ENCODE assay signal across 8 cellular contexts in the genomic region with DNA sequence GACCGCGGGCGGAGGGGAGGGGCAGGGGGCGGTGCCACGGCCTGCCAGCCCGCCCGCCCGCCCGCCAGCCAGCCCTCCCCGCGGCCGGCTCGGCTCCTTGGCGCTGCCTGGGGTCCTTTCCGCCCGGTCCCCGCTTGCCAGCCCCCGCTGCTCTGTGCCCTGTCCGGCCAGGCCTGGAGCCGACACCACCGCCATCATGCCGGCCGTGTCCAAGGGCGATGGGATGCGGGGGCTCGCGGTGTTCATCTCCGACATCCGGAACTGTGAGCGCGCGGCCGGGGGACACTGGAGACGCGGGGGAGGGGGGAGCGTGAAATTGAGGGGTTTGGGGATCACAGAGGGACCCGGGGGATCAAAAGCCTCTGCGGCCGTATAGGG. TPM values are rescaled to one million over a fixed set of nuclear protein-coding genes. Genes with fewer than 3 reads are reported as not detected.
DNase-seq lines count a peak whose midpoint lies in the region; ATAC-seq and TF ChIP-seq lines count a peak whose summit lies in the region.

Gene AP2A1, plus strand, starts transcription at position 64 of the 378 bp plus-strand sequence. Its CDS starts 133 bp downstream, at position 197.

- H4K8ac ChIP-seq in mesendoderm (ENCODE audit: low read depth, low read length) = no peak within 1 kb of the TSS

- peaks cover 42% of the 10 kb centered on the region for H3K4me1 Mint-ChIP-seq in CD8-positive, alpha-beta T cell (ENCODE audit: low read depth)

- TF ChIP-seq CTCF in CD8-positive, alpha-beta T cell (IDR thresholded peaks at IDR 0.05) = no peak
- no peak for TF ChIP-seq CTCF in KMS-11 (conservative IDR thresholded peaks at IDR 0.05; ENCODE audit: low read depth, low read length)
- no peak for TF ChIP-seq CTCF in choroid plexus epithelial cell (conservative IDR thresholded peaks at IDR 0.05; ENCODE audit: low read depth, low read length)

- DNase-seq in CD8-positive, alpha-beta T cell = no peak
- DNase-seq in choroid plexus epithelial cell (ENCODE audit: low read depth) (no peak), mesendoderm (no peak)

- H3K56ac ChIP-seq in mesendoderm (ENCODE audit: low read length) = peak within 1 kb of the TSS; percentile 91

- peak within 1 kb of the TSS; percentile 98 for H4K5ac ChIP-seq in mesendoderm (ENCODE audit: low read length)

- H3K27me3 ChIP-seq in CD8-positive, alpha-beta T cell (ENCODE audit: insufficient read depth, low read length) = no peaks in the 10 kb centered on the region
- peaks cover 8% of the 10 kb centered on the region; the same call in 1 of the 2 replicates for H3K27me3 ChIP-seq in KMS-11 (ENCODE audit: insufficient read depth, low read depth)
- H3K27me3 ChIP-seq in mesendoderm (ENCODE audit: insufficient read depth, low read length, poor library complexity) = no peaks in the 10 kb centered on the region

- H3K18ac ChIP-seq in mesendoderm (ENCODE audit: low read length) = peak within 1 kb of the TSS; percentile 84

- H3K79me1 ChIP-seq in mesendoderm (ENCODE audit: low read length) = peaks cover 21% of the 10 kb centered on the region

- peaks cover 13% of the 10 kb centered on the region; the same call in 1 of the 2 replicates for H3K79me2 ChIP-seq in KMS-11 (ENCODE audit: insufficient read depth, low read depth)
- H3K79me2 ChIP-seq in mesendoderm (ENCODE audit: control insufficient read depth, insufficient read depth, low read length) = peaks cover 17% of the 10 kb centered on the region

- WGBS in mesendoderm (ENCODE audit: extremely low coverage, insufficient coverage, low lambda C conversion rate) = no CpG with 5 or more reads among the region's 39 CpGs
- WGBS in urinary bladder = 1% methylated on average over 39 of the region's 39 CpGs

- H3K4me1 ChIP-seq in CD8-positive, alpha-beta T cell (ENCODE audit: insufficient read depth, low read length) = peaks cover 24% of the 10 kb centered on the region
- H3K4me1 ChIP-seq in KMS-11 (ENCODE audit: low read depth, poor library complexity, severe bottlenecking) (peaks cover 8% of the 10 kb centered on the region), mesendoderm (ENCODE audit: control insufficient read depth, low read depth, low read length) (peaks cover 4% of the 10 kb centered on the region), urinary bladder (ENCODE audit: insufficient read depth) (peaks cover 2% of the 10 kb centered on the region)

- POLR2A ChIA-PET in CD8-positive, alpha-beta T cell (lab: Charles Lee) = interaction anchor here (0.8 to 2.7 kb wide), 10 partner anchors 45 to 271 kb away, joined by 3 to 14 read pairs (median 4); partner anchors contain the start of genes AKT1S1, FUZ, NUP62 and PRMT1

- H3K4me3 ChIP-seq in CD8-positive, alpha-beta T cell (ENCODE audit: low read depth, low read length) = peak within 1 kb of the TSS; percentile 76
- no peak within 1 kb of the TSS for H3K4me3 ChIP-seq in KMS-11 (IDR thresholded peaks at IDR 0.05; ENCODE audit: insufficient read depth, low read depth, low read length)
- peak within 1 kb of the TSS; percentile 95 for H3K4me3 ChIP-seq in choroid plexus epithelial cell (ENCODE audit: low read depth, low read length)
- H3K4me3 ChIP-seq in mesendoderm (ENCODE audit: low read length) = peak within 1 kb of the TSS; percentile 87
- peak within 1 kb of the TSS; percentile 87 for H3K4me3 ChIP-seq in urinary bladder (ENCODE audit: low read depth, low read length)

- H3K9ac ChIP-seq in KMS-11 (peak within 1 kb of the TSS; percentile 64; the same call in 1 of the 2 replicates), mesendoderm (ENCODE audit: low read length) (peak within 1 kb of the TSS; percentile 87)

- H3K27ac Mint-ChIP-seq in CD8-positive, alpha-beta T cell = peak within 1 kb of the TSS; percentile 93

- no peaks in the 10 kb centered on the region for H3K36me3 ChIP-seq in CD8-positive, alpha-beta T cell (ENCODE audit: insufficient read depth, low read length)
- H3K36me3 ChIP-seq in KMS-11 (ENCODE audit: insufficient read depth) (no peaks in the 10 kb centered on the region), mesendoderm (ENCODE audit: control insufficient read depth, insufficient read depth, low read length) (no peaks in the 10 kb centered on the region), urinary bladder (ENCODE audit: insufficient read depth) (no peaks in the 10 kb centered on the region)

- peak within 1 kb of the TSS; percentile 82 for H2BK5ac ChIP-seq in mesendoderm (ENCODE audit: low read length)

- H2BK15ac ChIP-seq in mesendoderm (replicated peaks; ENCODE audit: low read depth) = no peak within 1 kb of the TSS

- CTCF ChIA-PET in CD8-positive, alpha-beta T cell (lab: Charles Lee) = interaction anchor here (0.8 kb wide), 1 partner anchor 52 kb away, joined by 3 read pairs; no protein-coding TSS in a partner anchor

- H3K9me3 ChIP-seq in CD8-positive, alpha-beta T cell (ENCODE audit: low read length) = no peaks in the 10 kb centered on the region

- no peaks in the 10 kb centered on the region for H3K27me3 Mint-ChIP-seq in CD8-positive, alpha-beta T cell (ENCODE audit: low read depth)

- peak within 1 kb of the TSS; percentile 97 for H3K4ac ChIP-seq in mesendoderm (ENCODE audit: low read depth, low read length)

- H3K4me3 Mint-ChIP-seq in CD8-positive, alpha-beta T cell = peak within 1 kb of the TSS; percentile 89

- peak within 1 kb of the TSS; percentile 79 for H2BK120ac ChIP-seq in mesendoderm (ENCODE audit: low read depth, low read length)

- peak within 1 kb of the TSS; percentile 66 for H3K27ac ChIP-seq in CD8-positive, alpha-beta T cell (ENCODE audit: low read depth, low read length)
- H3K27ac ChIP-seq in KMS-11 (peak within 1 kb of the TSS; percentile 46), mesendoderm (ENCODE audit: low read depth, low read length) (peak within 1 kb of the TSS; percentile 94), urinary bladder (ENCODE audit: low read depth) (peak within 1 kb of the TSS; percentile 89)

- H3K23ac ChIP-seq in mesendoderm (ENCODE audit: low read length) = no peak within 1 kb of the TSS

- H2AFZ ChIP-seq in KMS-11 (ENCODE audit: low read depth) = peak within 1 kb of the TSS; percentile 89

- intact Hi-C loops in CD8-positive, alpha-beta T cell (cut with DNase I, micrococcal nuclease) = loop anchor here (1.0 to 5.0 kb wide), 14 partner anchors 46 to 1130 kb away; partner anchors contain the start of genes AKT1S1 (in 2 of the 2), FUZ (in 2 of the 2), TBC1D17 (in 2 of the 2) and VRK3 (in 2 of the 2)

- H3K36me3 Mint-ChIP-seq in CD8-positive, alpha-beta T cell = peaks cover 13% of the 10 kb centered on the region

- H2AK5ac ChIP-seq in mesendoderm (ENCODE audit: low read length) = peak within 1 kb of the TSS; percentile 65

- H3K9me3 Mint-ChIP-seq in CD8-positive, alpha-beta T cell = no peaks in the 10 kb centered on the region

- H4K20me1 ChIP-seq in KMS-11 (ENCODE audit: insufficient read depth) = no peaks in the 10 kb centered on the region

- H3K4me2 ChIP-seq in KMS-11 (peak within 1 kb of the TSS; percentile 97), mesendoderm (ENCODE audit: low read length) (peak within 1 kb of the TSS; percentile 94)

- no peak for ATAC-seq in CD8-positive, alpha-beta T cell
- ATAC-seq in GM18517 (IDR thresholded peaks at IDR 0.05; ENCODE audit: unreplicated experiment) (no peak), GM21737 (IDR thresholded peaks at IDR 0.05; ENCODE audit: unreplicated experiment) (no peak), GM18870 (IDR thresholded peaks at IDR 0.05; ENCODE audit: unreplicated experiment) (no peak)

RNA-seq across cellular contexts. Expression of gene AP2A1, which starts in this region (rescaled TPM):
- 10 to 100 TPM; 26.9 to 30.2 TPM for total RNA-seq in CD8-positive, alpha-beta T cell
- polyA plus RNA-seq in mesendoderm (2013, experiment 1 of 2) = 53.3 TPM
- polyA plus RNA-seq in mesendoderm (2013, experiment 2 of 2) = 51.9 TPM
- total RNA-seq in urinary bladder = 37.3 TPM
- 95.4 TPM for polyA plus RNA-seq in urinary bladder
